Comparison of ENCODE assay signal across 18 cellular contexts in genomic region chr10:17660921-17661320, GRCh38.
"Had no signal": no experiment of that assay in that cellular context is flagged by ENCODE, and none has a peak within 500 bp of the region (broad histone marks: within the 10 kb centered on the region; RNA-seq: fewer than 3 reads in every experiment).

No MANE protein-coding gene starts in this region.

- DNase-seq: activated CD4-positive, alpha-beta T cell treated with anti-CD3 and anti-CD28 coated beads for 36 hours; activated CD8-positive, alpha-beta memory T cell treated with anti-CD3 and anti-CD28 coated beads, Interleukin-2, amount 50 U/mL, for 48 hours; activated CD8-positive, alpha-beta T cell treated with anti-CD3 and anti-CD28 coated beads, Interleukin-2, amount 10 ng/mL, durations not matched to agents 7 days and 5 days; activated naive CD4-positive, alpha-beta T cell; effector memory CD4-positive, alpha-beta T cell; hypothalamus; left colon; mucosa of descending colon; natural killer cell; psoas muscle; stimulated activated CD4-positive, alpha-beta T cell treated with anti-CD3 and anti-CD28 coated beads, Interleukin-4, amount 100 ng/mL, for 24 hours; SW 1271; T-helper 9 cell; upper lobe of left lung had no signal

- ATAC-seq: activated CD4-positive, alpha-beta T cell treated with anti-CD3 and anti-CD28 coated beads for 36 hours; activated CD8-positive, alpha-beta T cell treated with anti-CD3 and anti-CD28 coated beads, Interleukin-2, amount 10 ng/mL, durations not matched to agents 7 days and 5 days; left colon; mucosa of descending colon; natural killer cell; sciatic nerve had no signal

- H3K4me3 ChIP-seq: mucosa of descending colon, psoas muscle, upper lobe of left lung had no signal

- H3K4me3 Mint-ChIP-seq: activated CD4-positive, alpha-beta T cell treated with anti-CD3 and anti-CD28 coated beads for 36 hours; activated CD8-positive, alpha-beta T cell treated with anti-CD3 and anti-CD28 coated beads, Interleukin-2, amount 10 ng/mL, durations not matched to agents 7 days and 5 days; brain; central memory CD8-positive, alpha-beta T cell; natural killer cell; stimulated activated naive CD8-positive, alpha-beta T cell treated with anti-CD3 and anti-CD28 coated beads, Interleukin-15, Interleukin-2, amounts not matched to agents 100 ng/mL and 50 ng/mL, for 24 hours had no signal

- H3K9me3 Mint-ChIP-seq: central memory CD8-positive, alpha-beta T cell; natural killer cell; stimulated activated naive CD8-positive, alpha-beta T cell treated with anti-CD3 and anti-CD28 coated beads, Interleukin-15, Interleukin-2, amounts not matched to agents 100 ng/mL and 50 ng/mL, for 24 hours had no signal

- H3K27me3 Mint-ChIP-seq: activated CD4-positive, alpha-beta T cell treated with anti-CD3 and anti-CD28 coated beads for 36 hours; brain; central memory CD8-positive, alpha-beta T cell; stimulated activated naive CD8-positive, alpha-beta T cell treated with anti-CD3 and anti-CD28 coated beads, Interleukin-15, Interleukin-2, amounts not matched to agents 100 ng/mL and 50 ng/mL, for 24 hours had no signal

- H3K27me3 ChIP-seq: upper lobe of left lung had no signal

- H3K9me3 ChIP-seq: mucosa of descending colon, psoas muscle, upper lobe of left lung had no signal

- H3K27ac ChIP-seq: psoas muscle, upper lobe of left lung had no signal

- H3K27ac Mint-ChIP-seq: activated CD4-positive, alpha-beta T cell treated with anti-CD3 and anti-CD28 coated beads for 36 hours; activated CD8-positive, alpha-beta T cell treated with anti-CD3 and anti-CD28 coated beads, Interleukin-2, amount 10 ng/mL, durations not matched to agents 7 days and 5 days; brain; natural killer cell; stimulated activated naive CD8-positive, alpha-beta T cell treated with anti-CD3 and anti-CD28 coated beads, Interleukin-15, Interleukin-2, amounts not matched to agents 100 ng/mL and 50 ng/mL, for 24 hours had no signal
